Comparison of ENCODE assay signal across 1 cellular context in the genomic region with DNA sequence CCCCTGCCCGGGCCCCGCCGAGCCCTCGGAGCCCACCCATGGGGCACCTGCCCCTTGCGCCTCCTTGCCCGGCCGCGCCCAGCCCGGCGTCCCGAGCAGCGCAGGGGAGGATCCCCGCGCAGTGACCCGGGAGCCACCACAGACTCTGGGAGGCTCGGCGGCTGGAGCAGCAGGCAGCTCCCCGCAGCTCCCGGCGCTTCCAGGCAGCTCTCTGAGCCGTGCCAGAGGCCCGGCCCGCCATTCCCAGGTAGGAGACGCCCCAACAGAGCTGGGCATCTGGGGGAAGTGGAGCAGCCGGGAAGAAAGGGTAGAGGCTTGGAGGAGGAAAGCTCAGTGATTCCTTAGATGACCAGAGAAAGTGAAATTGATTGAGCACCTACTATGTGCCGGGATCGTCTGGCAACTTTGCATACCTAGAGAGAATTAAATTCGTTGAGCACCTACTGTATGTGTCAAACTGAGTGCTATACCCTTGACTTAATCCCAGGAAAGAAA.
TF ChIP-seq lines count a peak whose summit lies in the region.

No MANE protein-coding gene starts in this region.

TF ChIP-seq in IMR-90, 13 proteins besides CTCF, POLR2A, EP300 and RAD21:
- TF ChIP-seq MXI1 (IDR thresholded peaks at IDR 0.05; ENCODE audit: borderline replicate concordance, low read depth, low read length), result no peak
- TF ChIP-seq RFX5 (IDR thresholded peaks at IDR 0.05; ENCODE audit: low read depth, low read length), result no peak
- TF ChIP-seq CHD1 (IDR thresholded peaks at IDR 0.05; ENCODE audit: low read depth, low read length), result no peak
- no peak for TF ChIP-seq MAFK (IDR thresholded peaks at IDR 0.05; ENCODE audit: low read depth, low read length)
- no peak for TF ChIP-seq BHLHE40 (IDR thresholded peaks at IDR 0.05; ENCODE audit: low read depth, low read length)
- no peak for TF ChIP-seq RCOR1 (IDR thresholded peaks at IDR 0.05; ENCODE audit: insufficient replicate concordance, low read length)
- no peak for TF ChIP-seq NFE2L2 (IDR thresholded peaks at IDR 0.05; ENCODE audit: low read depth, low read length)
- TF ChIP-seq CEBPB (IDR thresholded peaks at IDR 0.05; ENCODE audit: low read depth, low read length), result no peak
- TF ChIP-seq, protein P1, sequence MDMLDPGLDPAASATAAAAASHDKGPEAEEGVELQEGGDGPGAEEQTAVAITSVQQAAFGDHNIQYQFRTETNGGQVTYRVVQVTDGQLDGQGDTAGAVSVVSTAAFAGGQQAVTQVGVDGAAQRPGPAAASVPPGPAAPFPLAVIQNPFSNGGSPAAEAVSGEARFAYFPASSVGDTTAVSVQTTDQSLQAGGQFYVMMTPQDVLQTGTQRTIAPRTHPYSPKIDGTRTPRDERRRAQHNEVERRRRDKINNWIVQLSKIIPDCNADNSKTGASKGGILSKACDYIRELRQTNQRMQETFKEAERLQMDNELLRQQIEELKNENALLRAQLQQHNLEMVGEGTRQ (IDR thresholded peaks at IDR 0.05; ENCODE audit: low read depth, low read length), result no peak
- TF ChIP-seq SMC3 (IDR thresholded peaks at IDR 0.05; ENCODE audit: low read depth, low read length), result no peak
- no peak for TF ChIP-seq FOS (IDR thresholded peaks at IDR 0.05; ENCODE audit: low read depth, low read length)
- TF ChIP-seq MAZ (IDR thresholded peaks at IDR 0.05; ENCODE audit: borderline replicate concordance, low read depth, low read length), result no peak
- TF ChIP-seq, protein P2, sequence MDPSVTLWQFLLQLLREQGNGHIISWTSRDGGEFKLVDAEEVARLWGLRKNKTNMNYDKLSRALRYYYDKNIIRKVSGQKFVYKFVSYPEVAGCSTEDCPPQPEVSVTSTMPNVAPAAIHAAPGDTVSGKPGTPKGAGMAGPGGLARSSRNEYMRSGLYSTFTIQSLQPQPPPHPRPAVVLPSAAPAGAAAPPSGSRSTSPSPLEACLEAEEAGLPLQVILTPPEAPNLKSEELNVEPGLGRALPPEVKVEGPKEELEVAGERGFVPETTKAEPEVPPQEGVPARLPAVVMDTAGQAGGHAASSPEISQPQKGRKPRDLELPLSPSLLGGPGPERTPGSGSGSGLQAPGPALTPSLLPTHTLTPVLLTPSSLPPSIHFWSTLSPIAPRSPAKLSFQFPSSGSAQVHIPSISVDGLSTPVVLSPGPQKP (IDR thresholded peaks at IDR 0.05; ENCODE audit: borderline replicate concordance, low read depth, low read length), result no peak
